ENCODE assay signal across 8 cellular contexts in the genomic region with DNA sequence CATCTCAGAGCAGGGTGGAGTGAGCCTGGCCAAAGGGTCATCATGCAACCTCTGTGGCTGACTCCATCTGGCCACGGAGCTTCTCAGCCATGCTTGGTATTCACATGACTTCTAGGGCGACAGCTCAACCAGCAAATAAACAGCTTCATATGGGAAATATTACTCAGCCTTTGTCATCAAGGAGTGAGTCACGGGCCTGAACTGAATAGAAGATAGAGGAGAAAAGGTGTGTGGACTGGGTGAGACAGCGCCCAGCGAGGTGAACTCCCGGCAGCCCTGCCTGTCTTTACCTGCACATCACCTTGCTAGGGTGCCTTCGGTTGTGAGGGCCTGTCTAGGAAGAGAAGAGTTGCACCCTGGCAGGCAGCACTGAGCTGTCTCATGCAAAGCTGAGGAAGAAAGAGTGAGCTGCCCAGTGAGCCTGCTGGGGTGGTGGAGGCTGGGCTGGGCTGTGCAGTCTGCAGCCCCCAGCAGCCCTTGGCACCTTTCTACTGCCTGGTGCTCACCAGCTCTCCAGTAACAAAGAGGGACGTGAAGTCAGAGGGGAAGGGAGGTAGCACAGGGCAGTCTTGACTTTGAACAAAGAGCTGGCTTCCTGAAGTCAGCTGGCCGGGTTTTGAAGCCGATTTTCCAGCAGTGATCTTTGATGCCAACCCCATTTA.
DNase-seq lines count a peak whose midpoint lies in the region; ATAC-seq and TF ChIP-seq lines count a peak whose summit lies in the region.

No MANE protein-coding gene starts in this region.

- H4K91ac ChIP-seq in mesenchymal stem cell (ENCODE audit: low read length): peak overlapping the region; percentile 98

- peak; percentile 43 for ATAC-seq in HG02973 (IDR thresholded peaks at IDR 0.05; ENCODE audit: unreplicated experiment)
- ATAC-seq in HG02970 (IDR thresholded peaks at IDR 0.05; ENCODE audit: low FRiP score, unreplicated experiment): no peak
- ATAC-seq in HG02938 (IDR thresholded peaks at IDR 0.05; ENCODE audit: unreplicated experiment): no peak
- no peak for ATAC-seq in GM18519 (IDR thresholded peaks at IDR 0.05; ENCODE audit: low FRiP score, unreplicated experiment)

- 12% methylated on average over 9 of the region's 10 CpGs for WGBS in mesenchymal stem cell

- no peaks in the 10 kb centered on the region for H3K36me3 ChIP-seq in ascending aorta
- peaks cover 0 to 4% of the 10 kb centered on the region in 2 experiments for H3K36me3 ChIP-seq in mesenchymal stem cell (ENCODE audit: control insufficient read depth in 1 of 2, insufficient read depth in 2 of 2, low read depth in 1 of 2, low read length in 2 of 2)
- no peaks in the 10 kb centered on the region for H3K36me3 ChIP-seq in CD8-positive, alpha-beta memory T cell (ENCODE audit: insufficient read depth, low read length)

- H3K4me1 Mint-ChIP-seq in CD8-positive, alpha-beta memory T cell: peaks cover 0 to 2% (median 0%) of the 10 kb centered on the region in 3 donors

- TF ChIP-seq CTCF in ascending aorta (IDR thresholded peaks at IDR 0.05): no peak

- intact Hi-C loops in ascending aorta (cut with DNase I): loop anchor here (2.0 to 5.0 kb wide), 2 partner anchors 114 to 296 kb away; a partner anchor contains a TSS

- H2AK5ac ChIP-seq in mesenchymal stem cell (ENCODE audit: low read length, severe bottlenecking): peak overlapping the region; percentile 89

- H3K9me3 Mint-ChIP-seq in CD8-positive, alpha-beta memory T cell: no peaks in the 10 kb centered on the region

- H3K4me1 ChIP-seq in ascending aorta (peaks cover 27 to 63% of the 10 kb centered on the region in 2 donors), mesenchymal stem cell (ENCODE audit: control insufficient read depth, insufficient read depth, low read depth, low read length) (peaks cover 31% of the 10 kb centered on the region)
- no peaks in the 10 kb centered on the region for H3K4me1 ChIP-seq in CD8-positive, alpha-beta memory T cell (ENCODE audit: insufficient read depth, low read length)

- peak overlapping the region; percentile 8 for H3K4me2 ChIP-seq in mesenchymal stem cell (ENCODE audit: low read length, poor library complexity, severe bottlenecking)

- CTCF ChIA-PET in CD8-positive, alpha-beta memory T cell (lab: Charles Lee): interaction anchor here (0.8 kb wide), 1 partner anchor 48 kb away, joined by 3 read pairs; no protein-coding TSS in a partner anchor

- H3K4me3 ChIP-seq in ascending aorta (no peak overlapping the region), mesenchymal stem cell (ENCODE audit: insufficient read depth in 1 of 2, low read depth in 1 of 2, low read length in 2 of 2) (peak overlapping the region in 1 of 2 experiments; percentile 31)
- H3K4me3 ChIP-seq in CD8-positive, alpha-beta memory T cell (ENCODE audit: low read length): no peak overlapping the region

- H4K8ac ChIP-seq in mesenchymal stem cell (ENCODE audit: low read length): peak overlapping the region; percentile 98

- peak overlapping the region; percentile 81 to 99 for H2BK12ac ChIP-seq in mesenchymal stem cell (ENCODE audit: low read length in 2 of 2)

- POLR2A ChIA-PET in CD8-positive, alpha-beta memory T cell (lab: Charles Lee): no interaction called here

- no peaks in the 10 kb centered on the region for H3K36me3 Mint-ChIP-seq in CD8-positive, alpha-beta memory T cell

- peak overlapping the region; percentile 94 to 99 for H3K18ac ChIP-seq in mesenchymal stem cell (ENCODE audit: low read depth in 1 of 2, low read length in 2 of 2)

- DNase-seq in COLO829 (ENCODE audit: low spot score) (peak; percentile 63), ascending aorta (ENCODE audit: low spot score in 2 of 2) (peak in 1 of 2 donors; percentile 87), mesenchymal stem cell (peak; percentile 99)
- DNase-seq in CD8-positive, alpha-beta memory T cell: no peak

- H3K4me3 Mint-ChIP-seq in CD8-positive, alpha-beta memory T cell: no peak overlapping the region

- peak overlapping the region in 1 of 2 experiments; percentile 42 for H3K23ac ChIP-seq in mesenchymal stem cell (ENCODE audit: low read length in 2 of 2)

- peak overlapping the region; percentile 89 to 93 for H3K27ac ChIP-seq in ascending aorta
- peak overlapping the region; percentile 97 for H3K27ac ChIP-seq in mesenchymal stem cell (ENCODE audit: low read length, poor library complexity, severe bottlenecking)
- no peak overlapping the region for H3K27ac ChIP-seq in CD8-positive, alpha-beta memory T cell (ENCODE audit: low read depth, low read length)

- H3K27me3 ChIP-seq in ascending aorta: no peaks in the 10 kb centered on the region
- H3K27me3 ChIP-seq in mesenchymal stem cell (ENCODE audit: control insufficient read depth in 1 of 2, insufficient read depth in 1 of 2, low read length in 2 of 2): no peaks in the 10 kb centered on the region
- no peaks in the 10 kb centered on the region for H3K27me3 ChIP-seq in CD8-positive, alpha-beta memory T cell (ENCODE audit: insufficient read depth, low read length, poor library complexity, severe bottlenecking)

- peaks cover 5 to 13% of the 10 kb centered on the region in 2 donors for H3K27me3 Mint-ChIP-seq in CD8-positive, alpha-beta memory T cell

- H2BK5ac ChIP-seq in mesenchymal stem cell (ENCODE audit: low read depth, low read length, poor library complexity, severe bottlenecking): peak overlapping the region; percentile 63

- H3K79me1 ChIP-seq in mesenchymal stem cell (replicated peaks; ENCODE audit: low read length, poor library complexity, severe bottlenecking): peaks cover 9% of the 10 kb centered on the region

- peak overlapping the region; percentile 95 for H2BK15ac ChIP-seq in mesenchymal stem cell (ENCODE audit: low read depth, poor library complexity, severe bottlenecking)

- H2BK120ac ChIP-seq in mesenchymal stem cell (ENCODE audit: low read depth, low read length): peak overlapping the region; percentile 96

- H3K27ac Mint-ChIP-seq in CD8-positive, alpha-beta memory T cell: no peak overlapping the region

- H3K9me3 ChIP-seq in ascending aorta (no peaks in the 10 kb centered on the region), mesenchymal stem cell (ENCODE audit: control insufficient read depth, low read length) (no peaks in the 10 kb centered on the region)
- H3K9me3 ChIP-seq in CD8-positive, alpha-beta memory T cell (ENCODE audit: low read length): no peaks in the 10 kb centered on the region

- peak overlapping the region; percentile 55 to 100 for H3K4ac ChIP-seq in mesenchymal stem cell (ENCODE audit: low read depth in 1 of 2, low read length in 2 of 2)

- H2AFZ ChIP-seq in mesenchymal stem cell (ENCODE audit: low read depth, low read length): no peak overlapping the region

- peak overlapping the region; percentile 89 for H3K9ac ChIP-seq in mesenchymal stem cell (ENCODE audit: low read length)

- H3K14ac ChIP-seq in mesenchymal stem cell (ENCODE audit: low read length in 2 of 2): peak overlapping the region; percentile 8 to 31

Comparison
In these comparisons a context has a peak if more than half of its experiments do, and no peak if none do; other contexts are left out.
1. DNase-seq: peak in COLO829 (single experiment) and mesenchymal stem cell (single experiment); none in CD8-positive, alpha-beta memory T cell (0 of 5).